Comparison of ENCODE assay signal across 2 cellular contexts in the genomic region with DNA sequence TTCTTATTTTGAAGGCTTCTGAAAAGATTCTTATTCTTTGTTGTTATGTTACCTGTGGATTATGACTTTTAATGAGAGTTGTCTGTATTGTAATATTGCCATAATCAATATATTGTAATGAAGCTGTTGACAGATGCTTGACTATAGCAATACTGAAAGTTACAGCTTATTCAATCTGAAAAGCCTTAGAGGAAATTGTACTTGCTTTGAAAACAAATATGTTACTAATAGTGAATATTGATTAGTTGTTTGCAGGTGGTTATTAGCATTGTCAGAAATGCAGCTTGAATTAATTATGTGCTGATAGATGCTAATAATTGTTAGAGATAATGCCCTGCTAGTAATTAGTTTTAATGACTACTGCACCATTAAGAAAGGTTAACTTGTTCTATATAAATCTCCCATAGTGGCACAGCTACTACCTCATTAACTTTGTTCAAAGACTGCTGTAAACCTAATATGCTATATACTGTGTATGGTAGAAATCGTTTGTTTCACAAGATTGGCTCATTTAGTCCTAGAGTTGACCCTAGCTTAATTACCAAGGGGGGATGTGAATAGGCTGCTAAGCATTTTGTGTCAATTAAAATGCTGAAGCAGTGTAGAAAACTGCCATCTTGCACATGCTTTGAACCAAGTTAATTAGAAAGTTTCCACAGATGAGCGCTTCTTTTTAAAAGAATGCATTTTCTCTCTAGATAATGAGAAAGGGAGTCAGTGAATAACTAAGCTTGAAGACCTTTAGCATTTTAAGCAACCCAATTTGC.
TF ChIP-seq lines count a peak whose summit lies in the region.

No MANE protein-coding gene starts in this region.

TF ChIP-seq in GM23338, 12 proteins besides CTCF, POLR2A, EP300 and RAD21 (continues in another document):
- TF ChIP-seq, protein P1, sequence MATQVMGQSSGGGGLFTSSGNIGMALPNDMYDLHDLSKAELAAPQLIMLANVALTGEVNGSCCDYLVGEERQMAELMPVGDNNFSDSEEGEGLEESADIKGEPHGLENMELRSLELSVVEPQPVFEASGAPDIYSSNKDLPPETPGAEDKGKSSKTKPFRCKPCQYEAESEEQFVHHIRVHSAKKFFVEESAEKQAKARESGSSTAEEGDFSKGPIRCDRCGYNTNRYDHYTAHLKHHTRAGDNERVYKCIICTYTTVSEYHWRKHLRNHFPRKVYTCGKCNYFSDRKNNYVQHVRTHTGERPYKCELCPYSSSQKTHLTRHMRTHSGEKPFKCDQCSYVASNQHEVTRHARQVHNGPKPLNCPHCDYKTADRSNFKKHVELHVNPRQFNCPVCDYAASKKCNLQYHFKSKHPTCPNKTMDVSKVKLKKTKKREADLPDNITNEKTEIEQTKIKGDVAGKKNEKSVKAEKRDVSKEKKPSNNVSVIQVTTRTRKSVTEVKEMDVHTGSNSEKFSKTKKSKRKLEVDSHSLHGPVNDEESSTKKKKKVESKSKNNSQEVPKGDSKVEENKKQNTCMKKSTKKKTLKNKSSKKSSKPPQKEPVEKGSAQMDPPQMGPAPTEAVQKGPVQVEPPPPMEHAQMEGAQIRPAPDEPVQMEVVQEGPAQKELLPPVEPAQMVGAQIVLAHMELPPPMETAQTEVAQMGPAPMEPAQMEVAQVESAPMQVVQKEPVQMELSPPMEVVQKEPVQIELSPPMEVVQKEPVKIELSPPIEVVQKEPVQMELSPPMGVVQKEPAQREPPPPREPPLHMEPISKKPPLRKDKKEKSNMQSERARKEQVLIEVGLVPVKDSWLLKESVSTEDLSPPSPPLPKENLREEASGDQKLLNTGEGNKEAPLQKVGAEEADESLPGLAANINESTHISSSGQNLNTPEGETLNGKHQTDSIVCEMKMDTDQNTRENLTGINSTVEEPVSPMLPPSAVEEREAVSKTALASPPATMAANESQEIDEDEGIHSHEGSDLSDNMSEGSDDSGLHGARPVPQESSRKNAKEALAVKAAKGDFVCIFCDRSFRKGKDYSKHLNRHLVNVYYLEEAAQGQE (IDR thresholded peaks at IDR 0.05; ENCODE audit: unreplicated experiment) = no peak
- TF ChIP-seq CREB1 (CRISPR knock-in tag; IDR thresholded peaks at IDR 0.05; ENCODE audit: low read depth) (no peak), NANOG (IDR thresholded peaks at IDR 0.05; ENCODE audit: borderline replicate concordance) (no peak), ZNF331 (CRISPR knock-in tag; IDR thresholded peaks at IDR 0.05; ENCODE audit: low read depth) (no peak), JUNB (IDR thresholded peaks at IDR 0.05; ENCODE audit: unreplicated experiment) (no peak), STAT1 (IDR thresholded peaks at IDR 0.05; ENCODE audit: unreplicated experiment) (no peak), EZH2phosphoT487 (IDR thresholded peaks at IDR 0.05; ENCODE audit: unreplicated experiment) (no peak)
- TF ChIP-seq, protein P2, sequence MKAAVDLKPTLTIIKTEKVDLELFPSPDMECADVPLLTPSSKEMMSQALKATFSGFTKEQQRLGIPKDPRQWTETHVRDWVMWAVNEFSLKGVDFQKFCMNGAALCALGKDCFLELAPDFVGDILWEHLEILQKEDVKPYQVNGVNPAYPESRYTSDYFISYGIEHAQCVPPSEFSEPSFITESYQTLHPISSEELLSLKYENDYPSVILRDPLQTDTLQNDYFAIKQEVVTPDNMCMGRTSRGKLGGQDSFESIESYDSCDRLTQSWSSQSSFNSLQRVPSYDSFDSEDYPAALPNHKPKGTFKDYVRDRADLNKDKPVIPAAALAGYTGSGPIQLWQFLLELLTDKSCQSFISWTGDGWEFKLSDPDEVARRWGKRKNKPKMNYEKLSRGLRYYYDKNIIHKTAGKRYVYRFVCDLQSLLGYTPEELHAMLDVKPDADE (IDR thresholded peaks at IDR 0.05) = no peak

TF ChIP-seq in GM12878, 131 proteins besides CTCF, POLR2A, EP300 and RAD21 (continues in another document):
- TF ChIP-seq ZZZ3 (IDR thresholded peaks at IDR 0.05; ENCODE audit: control insufficient read depth, insufficient read length, low read depth) (no peak), TBL1XR1 (IDR thresholded peaks at IDR 0.05; ENCODE audit: low read depth, low read length) (no peak), ZNF217 (IDR thresholded peaks at IDR 0.05) (0 out of 2 replicates have a peak, but pooled peaks have one; percentile 39), NR2C1 (IDR thresholded peaks at IDR 0.05) (no peak), TARDBP (IDR thresholded peaks at IDR 0.05; ENCODE audit: borderline replicate concordance) (no peak), CEBPB (IDR thresholded peaks at IDR 0.05; ENCODE audit: borderline replicate concordance in 1 of 2, low read depth in 2 of 2, low read length in 2 of 2) (no peak), MTA2 (IDR thresholded peaks at IDR 0.05; ENCODE audit: low read depth) (peak; percentile 100), IRF4 (IDR thresholded peaks at IDR 0.05; ENCODE audit: low read depth, low read length) (no peak), CHD1 (IDR thresholded peaks at IDR 0.05; ENCODE audit: low read depth, low read length) (no peak), SRF (IDR thresholded peaks at IDR 0.05; ENCODE audit: low read depth in 2 of 2, low read length in 2 of 2) (no peak), RAD51 (IDR thresholded peaks at IDR 0.05) (no peak), PML (IDR thresholded peaks at IDR 0.05; ENCODE audit: low read length) (no peak), BACH1 (IDR thresholded peaks at IDR 0.05; ENCODE audit: borderline replicate concordance) (no peak), HDGF (IDR thresholded peaks at IDR 0.05) (no peak), ETV6 (conservative IDR thresholded peaks at IDR 0.05 in 1 of 2, IDR thresholded peaks at IDR 0.05 in 1 of 2; ENCODE audit: borderline replicate concordance in 1 of 2, low read depth in 1 of 2) (no peak), WRNIP1 (IDR thresholded peaks at IDR 0.05; ENCODE audit: borderline replicate concordance, low read depth, low read length) (no peak), ZBED1 (IDR thresholded peaks at IDR 0.05; ENCODE audit: borderline replicate concordance) (no peak), GABPA (IDR thresholded peaks at IDR 0.05; ENCODE audit: low read depth) (no peak), CHD2 (IDR thresholded peaks at IDR 0.05; ENCODE audit: borderline replicate concordance, low read depth, low read length) (no peak), SMC3 (IDR thresholded peaks at IDR 0.05; ENCODE audit: borderline replicate concordance, low read length) (no peak), STAT3 (IDR thresholded peaks at IDR 0.05; ENCODE audit: low read depth, low read length) (no peak), CBX5 (IDR thresholded peaks at IDR 0.05; ENCODE audit: low read depth) (no peak), GATAD2B (conservative IDR thresholded peaks at IDR 0.05; ENCODE audit: low read depth) (no peak)
- TF ChIP-seq, protein P3, sequence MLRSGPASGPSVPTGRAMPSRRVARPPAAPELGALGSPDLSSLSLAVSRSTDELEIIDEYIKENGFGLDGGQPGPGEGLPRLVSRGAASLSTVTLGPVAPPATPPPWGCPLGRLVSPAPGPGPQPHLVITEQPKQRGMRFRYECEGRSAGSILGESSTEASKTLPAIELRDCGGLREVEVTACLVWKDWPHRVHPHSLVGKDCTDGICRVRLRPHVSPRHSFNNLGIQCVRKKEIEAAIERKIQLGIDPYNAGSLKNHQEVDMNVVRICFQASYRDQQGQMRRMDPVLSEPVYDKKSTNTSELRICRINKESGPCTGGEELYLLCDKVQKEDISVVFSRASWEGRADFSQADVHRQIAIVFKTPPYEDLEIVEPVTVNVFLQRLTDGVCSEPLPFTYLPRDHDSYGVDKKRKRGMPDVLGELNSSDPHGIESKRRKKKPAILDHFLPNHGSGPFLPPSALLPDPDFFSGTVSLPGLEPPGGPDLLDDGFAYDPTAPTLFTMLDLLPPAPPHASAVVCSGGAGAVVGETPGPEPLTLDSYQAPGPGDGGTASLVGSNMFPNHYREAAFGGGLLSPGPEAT (IDR thresholded peaks at IDR 0.05; ENCODE audit: low read depth) = no peak
- TF ChIP-seq, protein P4, sequence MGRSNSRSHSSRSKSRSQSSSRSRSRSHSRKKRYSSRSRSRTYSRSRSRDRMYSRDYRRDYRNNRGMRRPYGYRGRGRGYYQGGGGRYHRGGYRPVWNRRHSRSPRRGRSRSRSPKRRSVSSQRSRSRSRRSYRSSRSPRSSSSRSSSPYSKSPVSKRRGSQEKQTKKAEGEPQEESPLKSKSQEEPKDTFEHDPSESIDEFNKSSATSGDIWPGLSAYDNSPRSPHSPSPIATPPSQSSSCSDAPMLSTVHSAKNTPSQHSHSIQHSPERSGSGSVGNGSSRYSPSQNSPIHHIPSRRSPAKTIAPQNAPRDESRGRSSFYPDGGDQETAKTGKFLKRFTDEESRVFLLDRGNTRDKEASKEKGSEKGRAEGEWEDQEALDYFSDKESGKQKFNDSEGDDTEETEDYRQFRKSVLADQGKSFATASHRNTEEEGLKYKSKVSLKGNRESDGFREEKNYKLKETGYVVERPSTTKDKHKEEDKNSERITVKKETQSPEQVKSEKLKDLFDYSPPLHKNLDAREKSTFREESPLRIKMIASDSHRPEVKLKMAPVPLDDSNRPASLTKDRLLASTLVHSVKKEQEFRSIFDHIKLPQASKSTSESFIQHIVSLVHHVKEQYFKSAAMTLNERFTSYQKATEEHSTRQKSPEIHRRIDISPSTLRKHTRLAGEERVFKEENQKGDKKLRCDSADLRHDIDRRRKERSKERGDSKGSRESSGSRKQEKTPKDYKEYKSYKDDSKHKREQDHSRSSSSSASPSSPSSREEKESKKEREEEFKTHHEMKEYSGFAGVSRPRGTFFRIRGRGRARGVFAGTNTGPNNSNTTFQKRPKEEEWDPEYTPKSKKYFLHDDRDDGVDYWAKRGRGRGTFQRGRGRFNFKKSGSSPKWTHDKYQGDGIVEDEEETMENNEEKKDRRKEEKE (IDR thresholded peaks at IDR 0.05) = no peak
- TF ChIP-seq, protein P5, sequence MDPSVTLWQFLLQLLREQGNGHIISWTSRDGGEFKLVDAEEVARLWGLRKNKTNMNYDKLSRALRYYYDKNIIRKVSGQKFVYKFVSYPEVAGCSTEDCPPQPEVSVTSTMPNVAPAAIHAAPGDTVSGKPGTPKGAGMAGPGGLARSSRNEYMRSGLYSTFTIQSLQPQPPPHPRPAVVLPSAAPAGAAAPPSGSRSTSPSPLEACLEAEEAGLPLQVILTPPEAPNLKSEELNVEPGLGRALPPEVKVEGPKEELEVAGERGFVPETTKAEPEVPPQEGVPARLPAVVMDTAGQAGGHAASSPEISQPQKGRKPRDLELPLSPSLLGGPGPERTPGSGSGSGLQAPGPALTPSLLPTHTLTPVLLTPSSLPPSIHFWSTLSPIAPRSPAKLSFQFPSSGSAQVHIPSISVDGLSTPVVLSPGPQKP (IDR thresholded peaks at IDR 0.05; ENCODE audit: low read depth, low read length) = no peak
- TF ChIP-seq, protein P6, sequence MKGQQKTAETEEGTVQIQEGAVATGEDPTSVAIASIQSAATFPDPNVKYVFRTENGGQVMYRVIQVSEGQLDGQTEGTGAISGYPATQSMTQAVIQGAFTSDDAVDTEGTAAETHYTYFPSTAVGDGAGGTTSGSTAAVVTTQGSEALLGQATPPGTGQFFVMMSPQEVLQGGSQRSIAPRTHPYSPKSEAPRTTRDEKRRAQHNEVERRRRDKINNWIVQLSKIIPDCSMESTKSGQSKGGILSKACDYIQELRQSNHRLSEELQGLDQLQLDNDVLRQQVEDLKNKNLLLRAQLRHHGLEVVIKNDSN (IDR thresholded peaks at IDR 0.05; ENCODE audit: borderline replicate concordance, extremely low read length, insufficient read depth, low read depth, low read length) = no peak
- TF ChIP-seq, protein P7, sequence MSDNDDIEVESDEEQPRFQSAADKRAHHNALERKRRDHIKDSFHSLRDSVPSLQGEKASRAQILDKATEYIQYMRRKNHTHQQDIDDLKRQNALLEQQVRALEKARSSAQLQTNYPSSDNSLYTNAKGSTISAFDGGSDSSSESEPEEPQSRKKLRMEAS (IDR thresholded peaks at IDR 0.05; ENCODE audit: low read depth, low read length) = no peak
- TF ChIP-seq, protein P8, sequence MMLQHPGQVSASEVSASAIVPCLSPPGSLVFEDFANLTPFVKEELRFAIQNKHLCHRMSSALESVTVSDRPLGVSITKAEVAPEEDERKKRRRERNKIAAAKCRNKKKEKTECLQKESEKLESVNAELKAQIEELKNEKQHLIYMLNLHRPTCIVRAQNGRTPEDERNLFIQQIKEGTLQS (IDR thresholded peaks at IDR 0.05; ENCODE audit: borderline replicate concordance, extremely low read depth, low read depth, low read length) = no peak
- TF ChIP-seq, protein P9, sequence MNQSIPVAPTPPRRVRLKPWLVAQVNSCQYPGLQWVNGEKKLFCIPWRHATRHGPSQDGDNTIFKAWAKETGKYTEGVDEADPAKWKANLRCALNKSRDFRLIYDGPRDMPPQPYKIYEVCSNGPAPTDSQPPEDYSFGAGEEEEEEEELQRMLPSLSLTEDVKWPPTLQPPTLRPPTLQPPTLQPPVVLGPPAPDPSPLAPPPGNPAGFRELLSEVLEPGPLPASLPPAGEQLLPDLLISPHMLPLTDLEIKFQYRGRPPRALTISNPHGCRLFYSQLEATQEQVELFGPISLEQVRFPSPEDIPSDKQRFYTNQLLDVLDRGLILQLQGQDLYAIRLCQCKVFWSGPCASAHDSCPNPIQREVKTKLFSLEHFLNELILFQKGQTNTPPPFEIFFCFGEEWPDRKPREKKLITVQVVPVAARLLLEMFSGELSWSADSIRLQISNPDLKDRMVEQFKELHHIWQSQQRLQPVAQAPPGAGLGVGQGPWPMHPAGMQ (IDR thresholded peaks at IDR 0.05; ENCODE audit: borderline replicate concordance) = no peak
- TF ChIP-seq, protein P10, sequence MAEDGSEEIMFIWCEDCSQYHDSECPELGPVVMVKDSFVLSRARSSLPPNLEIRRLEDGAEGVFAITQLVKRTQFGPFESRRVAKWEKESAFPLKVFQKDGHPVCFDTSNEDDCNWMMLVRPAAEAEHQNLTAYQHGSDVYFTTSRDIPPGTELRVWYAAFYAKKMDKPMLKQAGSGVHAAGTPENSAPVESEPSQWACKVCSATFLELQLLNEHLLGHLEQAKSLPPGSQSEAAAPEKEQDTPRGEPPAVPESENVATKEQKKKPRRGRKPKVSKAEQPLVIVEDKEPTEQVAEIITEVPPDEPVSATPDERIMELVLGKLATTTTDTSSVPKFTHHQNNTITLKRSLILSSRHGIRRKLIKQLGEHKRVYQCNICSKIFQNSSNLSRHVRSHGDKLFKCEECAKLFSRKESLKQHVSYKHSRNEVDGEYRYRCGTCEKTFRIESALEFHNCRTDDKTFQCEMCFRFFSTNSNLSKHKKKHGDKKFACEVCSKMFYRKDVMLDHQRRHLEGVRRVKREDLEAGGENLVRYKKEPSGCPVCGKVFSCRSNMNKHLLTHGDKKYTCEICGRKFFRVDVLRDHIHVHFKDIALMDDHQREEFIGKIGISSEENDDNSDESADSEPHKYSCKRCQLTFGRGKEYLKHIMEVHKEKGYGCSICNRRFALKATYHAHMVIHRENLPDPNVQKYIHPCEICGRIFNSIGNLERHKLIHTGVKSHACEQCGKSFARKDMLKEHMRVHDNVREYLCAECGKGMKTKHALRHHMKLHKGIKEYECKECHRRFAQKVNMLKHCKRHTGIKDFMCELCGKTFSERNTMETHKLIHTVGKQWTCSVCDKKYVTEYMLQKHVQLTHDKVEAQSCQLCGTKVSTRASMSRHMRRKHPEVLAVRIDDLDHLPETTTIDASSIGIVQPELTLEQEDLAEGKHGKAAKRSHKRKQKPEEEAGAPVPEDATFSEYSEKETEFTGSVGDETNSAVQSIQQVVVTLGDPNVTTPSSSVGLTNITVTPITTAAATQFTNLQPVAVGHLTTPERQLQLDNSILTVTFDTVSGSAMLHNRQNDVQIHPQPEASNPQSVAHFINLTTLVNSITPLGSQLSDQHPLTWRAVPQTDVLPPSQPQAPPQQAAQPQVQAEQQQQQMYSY (CRISPR knock-in tag; IDR thresholded peaks at IDR 0.05) = no peak
- TF ChIP-seq, protein P11, sequence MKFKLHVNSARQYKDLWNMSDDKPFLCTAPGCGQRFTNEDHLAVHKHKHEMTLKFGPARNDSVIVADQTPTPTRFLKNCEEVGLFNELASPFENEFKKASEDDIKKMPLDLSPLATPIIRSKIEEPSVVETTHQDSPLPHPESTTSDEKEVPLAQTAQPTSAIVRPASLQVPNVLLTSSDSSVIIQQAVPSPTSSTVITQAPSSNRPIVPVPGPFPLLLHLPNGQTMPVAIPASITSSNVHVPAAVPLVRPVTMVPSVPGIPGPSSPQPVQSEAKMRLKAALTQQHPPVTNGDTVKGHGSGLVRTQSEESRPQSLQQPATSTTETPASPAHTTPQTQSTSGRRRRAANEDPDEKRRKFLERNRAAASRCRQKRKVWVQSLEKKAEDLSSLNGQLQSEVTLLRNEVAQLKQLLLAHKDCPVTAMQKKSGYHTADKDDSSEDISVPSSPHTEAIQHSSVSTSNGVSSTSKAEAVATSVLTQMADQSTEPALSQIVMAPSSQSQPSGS (IDR thresholded peaks at IDR 0.05; ENCODE audit: low read length) = no peak
